In genomic region chr9:87357600-87357999, GRCh38 we compare ENCODE assay signal across 22 cellular contexts.
DNase-seq lines count a peak whose midpoint lies in the region; ATAC-seq, FAIRE-seq and TF ChIP-seq lines count a peak whose summit lies in the region.
"Had no signal": no experiment of that assay in that cellular context is flagged by ENCODE, and none has a peak within 500 bp of the region (broad histone marks: within the 10 kb centered on the region; RNA-seq: fewer than 3 reads in every experiment).

No MANE protein-coding gene starts in this region.

- no peak overlapping the region for H3K27ac ChIP-seq in HEK293 (ENCODE audit: extremely low read depth, low read depth, low read length)
- H3K27ac ChIP-seq: A549; BLaER1 treated with 17β-estradiol and CSF1 and Interleukin-3, amounts not matched to agents 10 nM and 100 nM; C4-2B had no signal

- CTCF ChIA-PET in HEK293 (lab: Yijun Ruan, JAX) = interaction anchor here (0.5 to 0.7 kb wide), 3 partner anchors 39 to 727 kb away, joined by 3 read pairs; no protein-coding TSS in a partner anchor

- H3K4me3 ChIP-seq in HEK293 (ENCODE audit: low read depth, low read length) = no peak overlapping the region
- H3K4me3 ChIP-seq: A549; BLaER1 treated with 17β-estradiol and CSF1 and Interleukin-3, amounts not matched to agents 10 nM and 100 nM had no signal

- FAIRE-seq in A204.1 (lab: Jason Lieb, UNC) (peak; percentile 16), colon (lab: Jason Lieb, UNC) (peak; percentile 62), islet of Langerhans (lab: Jason Lieb, UNC) (peak; percentile 38)
- FAIRE-seq: A549, D721Med, G401.6, GM12891, GM19239 had no signal

- no peaks in the 10 kb centered on the region for H3K9me3 ChIP-seq in HEK293 (ENCODE audit: control insufficient read depth, insufficient read depth, low read depth, low read length)
- H3K9me3 ChIP-seq: Caco-2 had no signal

- no peaks in the 10 kb centered on the region for H3K4me1 ChIP-seq in HEK293 (ENCODE audit: control insufficient read depth, insufficient read depth, low read length)
- H3K4me1 ChIP-seq: BLaER1 treated with 17β-estradiol and CSF1 and Interleukin-3, amounts not matched to agents 10 nM and 100 nM had no signal

- no peaks in the 10 kb centered on the region for H3K36me3 ChIP-seq in HEK293 (ENCODE audit: control insufficient read depth in 2 of 2, insufficient read depth in 1 of 2, low read length in 2 of 2)
- H3K36me3 ChIP-seq: BLaER1 treated with 17β-estradiol and CSF1 and Interleukin-3, amounts not matched to agents 10 nM and 100 nM had no signal

- TF ChIP-seq CTCF in HEK293 (tag by site-specific recombination; IDR thresholded peaks at IDR 0.05) = no peak

- POLR2A ChIA-PET in HEK293 (lab: Yijun Ruan, JAX) = no interaction called here

- no peak for ATAC-seq in left ventricle myocardium superior
- ATAC-seq: A549; CD8-positive, alpha-beta T cell had no signal

- no peak for DNase-seq in left ventricle myocardium superior
- DNase-seq in NCI-H446 treated with DMSO at 0.1 percent for 48 hours (lab: John Stamatoyannopoulos, UW) = no peak
- no peak for DNase-seq in activated CD4-positive, CD25-positive, alpha-beta regulatory T cell (lab: John Stamatoyannopoulos, UW)
- DNase-seq: 8988T; AML-193; Caco-2; Calu3; CD4-positive, alpha-beta T cell; CD8-positive, alpha-beta T cell; DMS79 treated with DMSO at 0.1 percent for 48 hours; GF-D8 had no signal

- intact Hi-C loops in left ventricle myocardium superior (cut with micrococcal nuclease) = no loop called here

TF ChIP-seq in HEK293, 187 proteins besides CTCF, POLR2A, EP300 and RAD21:
- TF ChIP-seq ZNF248 (tag by site-specific recombination; IDR thresholded peaks at IDR 0.05) (peak; percentile 98), ZNF366 (tag by site-specific recombination; conservative IDR thresholded peaks at IDR 0.05) (no peak), ZNF404 (tag by site-specific recombination; IDR thresholded peaks at IDR 0.05) (no peak), KLF7 (tag by site-specific recombination; IDR thresholded peaks at IDR 0.05; ENCODE audit: borderline replicate concordance) (no peak), INSM2 (tag by site-specific recombination; IDR thresholded peaks at IDR 0.05) (no peak), ZNF558 (tag by site-specific recombination; IDR thresholded peaks at IDR 0.05) (no peak)
- TF ChIP-seq, protein P1, sequence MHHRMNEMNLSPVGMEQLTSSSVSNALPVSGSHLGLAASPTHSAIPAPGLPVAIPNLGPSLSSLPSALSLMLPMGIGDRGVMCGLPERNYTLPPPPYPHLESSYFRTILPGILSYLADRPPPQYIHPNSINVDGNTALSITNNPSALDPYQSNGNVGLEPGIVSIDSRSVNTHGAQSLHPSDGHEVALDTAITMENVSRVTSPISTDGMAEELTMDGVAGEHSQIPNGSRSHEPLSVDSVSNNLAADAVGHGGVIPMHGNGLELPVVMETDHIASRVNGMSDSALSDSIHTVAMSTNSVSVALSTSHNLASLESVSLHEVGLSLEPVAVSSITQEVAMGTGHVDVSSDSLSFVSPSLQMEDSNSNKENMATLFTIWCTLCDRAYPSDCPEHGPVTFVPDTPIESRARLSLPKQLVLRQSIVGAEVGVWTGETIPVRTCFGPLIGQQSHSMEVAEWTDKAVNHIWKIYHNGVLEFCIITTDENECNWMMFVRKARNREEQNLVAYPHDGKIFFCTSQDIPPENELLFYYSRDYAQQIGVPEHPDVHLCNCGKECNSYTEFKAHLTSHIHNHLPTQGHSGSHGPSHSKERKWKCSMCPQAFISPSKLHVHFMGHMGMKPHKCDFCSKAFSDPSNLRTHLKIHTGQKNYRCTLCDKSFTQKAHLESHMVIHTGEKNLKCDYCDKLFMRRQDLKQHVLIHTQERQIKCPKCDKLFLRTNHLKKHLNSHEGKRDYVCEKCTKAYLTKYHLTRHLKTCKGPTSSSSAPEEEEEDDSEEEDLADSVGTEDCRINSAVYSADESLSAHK (tag by site-specific recombination; IDR thresholded peaks at IDR 0.05) = no peak
- TF ChIP-seq, protein P2, sequence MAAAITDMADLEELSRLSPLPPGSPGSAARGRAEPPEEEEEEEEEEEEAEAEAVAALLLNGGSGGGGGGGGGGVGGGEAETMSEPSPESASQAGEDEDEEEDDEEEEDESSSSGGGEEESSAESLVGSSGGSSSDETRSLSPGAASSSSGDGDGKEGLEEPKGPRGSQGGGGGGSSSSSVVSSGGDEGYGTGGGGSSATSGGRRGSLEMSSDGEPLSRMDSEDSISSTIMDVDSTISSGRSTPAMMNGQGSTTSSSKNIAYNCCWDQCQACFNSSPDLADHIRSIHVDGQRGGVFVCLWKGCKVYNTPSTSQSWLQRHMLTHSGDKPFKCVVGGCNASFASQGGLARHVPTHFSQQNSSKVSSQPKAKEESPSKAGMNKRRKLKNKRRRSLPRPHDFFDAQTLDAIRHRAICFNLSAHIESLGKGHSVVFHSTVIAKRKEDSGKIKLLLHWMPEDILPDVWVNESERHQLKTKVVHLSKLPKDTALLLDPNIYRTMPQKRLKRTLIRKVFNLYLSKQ (tag by site-specific recombination; IDR thresholded peaks at IDR 0.05; ENCODE audit: borderline replicate concordance) = no peak
TF ChIP-seq in HEK293: peak in this region for 1.
